1 cellular context compared by ENCODE assay signal in the genomic region with DNA sequence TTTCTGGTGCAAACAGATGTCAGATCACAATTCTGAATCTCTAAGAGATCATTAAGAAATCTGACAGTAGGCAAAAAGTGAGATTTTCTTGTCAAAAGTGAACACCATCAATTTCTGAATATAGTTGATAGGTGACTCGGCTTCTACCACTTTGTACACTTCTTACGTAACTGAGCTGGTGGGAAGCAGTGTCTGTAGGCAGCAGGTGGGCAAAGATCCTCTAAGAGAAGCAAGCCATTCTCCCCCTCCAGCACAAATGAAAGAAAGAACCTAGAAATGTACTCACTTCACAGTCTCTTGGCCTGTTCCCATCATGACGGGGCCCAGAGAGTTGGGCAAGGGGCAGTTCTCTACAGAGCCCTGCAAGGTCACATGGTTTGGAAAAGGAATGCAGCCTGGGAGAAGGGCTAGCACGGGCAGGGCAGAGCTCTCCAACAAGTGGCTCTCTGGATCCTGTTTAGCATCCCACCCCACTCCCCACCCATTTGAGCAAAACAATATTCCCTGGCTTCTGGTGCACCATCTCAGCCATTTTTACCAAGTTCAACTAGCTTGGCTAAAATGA.
TF ChIP-seq lines count a peak whose summit lies in the region.

No MANE protein-coding gene starts in this region.

TF ChIP-seq in H1, 55 proteins besides CTCF, POLR2A, EP300 and RAD21:
- TF ChIP-seq SIN3A (conservative IDR thresholded peaks at IDR 0.05 in 1 of 2, IDR thresholded peaks at IDR 0.05 in 1 of 2; ENCODE audit: low read depth in 1 of 2, low read length in 2 of 2), result no peak
- TF ChIP-seq USF2 (IDR thresholded peaks at IDR 0.05; ENCODE audit: low read length), result peak; percentile 13; the same call in 1 of the 2 replicates
